Comparison of ENCODE assay signal across 34 cellular contexts in the genomic region with DNA sequence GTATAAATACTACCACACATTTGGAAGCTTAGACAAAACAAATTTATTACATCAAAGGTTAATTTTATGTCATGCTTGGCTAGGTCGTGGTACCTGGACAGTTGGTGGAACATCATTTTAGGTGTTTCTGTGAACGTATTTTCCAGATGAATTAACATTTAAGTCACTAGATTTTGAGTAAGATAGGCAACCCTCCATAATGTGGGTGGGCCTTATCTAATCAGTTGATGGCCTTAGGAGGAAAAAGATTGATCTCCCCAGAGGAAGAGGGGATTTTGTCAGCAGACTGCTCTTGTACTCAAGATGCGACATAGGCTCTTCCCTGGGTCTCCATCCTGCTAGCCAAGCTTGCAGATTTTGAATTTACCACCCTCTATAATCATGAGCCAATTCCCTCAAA.
DNase-seq lines count a peak whose midpoint lies in the region; ATAC-seq, FAIRE-seq and TF ChIP-seq lines count a peak whose summit lies in the region.
"Had no signal": no experiment of that assay in that cellular context is flagged by ENCODE, and none has a peak within 500 bp of the region (broad histone marks: within the 10 kb centered on the region; RNA-seq: fewer than 3 reads in every experiment).

No MANE protein-coding gene starts in this region.

- H3K9me3 ChIP-seq in HEK293 (ENCODE audit: control insufficient read depth, insufficient read depth, low read depth, low read length) (no peaks in the 10 kb centered on the region), K562 (replicated peaks; ENCODE audit: control insufficient read depth, insufficient read depth, low read depth, low read length) (no peaks in the 10 kb centered on the region), H1 (ENCODE audit: insufficient read depth in 2 of 2, low read depth in 1 of 2, low read length in 1 of 2) (no peaks in the 10 kb centered on the region)
- no peaks in the 10 kb centered on the region for H3K9me3 ChIP-seq in CD4-positive, alpha-beta T cell (ENCODE audit: control insufficient read depth, low read length)
- H3K9me3 ChIP-seq: A549; BE2C; BLaER1; BLaER1 treated with 17β-estradiol and CSF1 and Interleukin-3, amounts not matched to agents 10 nM and 100 nM; Caco-2 had no signal

- no peaks in the 10 kb centered on the region for H3K4me1 Mint-ChIP-seq in CD4-positive, alpha-beta T cell (ENCODE audit: low read depth)
- H3K4me1 Mint-ChIP-seq: B cell; CD14-positive monocyte; CD4-positive, alpha-beta memory T cell; CD4-positive, CD25-positive, alpha-beta regulatory T cell; CD8-positive, alpha-beta memory T cell had no signal

- no peak overlapping the region for H3K23ac ChIP-seq in H1 (ENCODE audit: insufficient read length)

- DNase-seq in K562 (ENCODE audit: extremely low read depth in 1 of 4, low spot score in 3 of 4) (no peak), H1 (ENCODE audit: low read depth in 1 of 2, low spot score in 2 of 2) (no peak), NCI-H2081 (lab: John Stamatoyannopoulos, UW) (no peak)
- DNase-seq in CD4-positive, alpha-beta T cell: no peak
- DNase-seq in activated effector memory CD4-positive, alpha-beta T cell treated with Interleukin-2 at 50 U/mL for 16 hours: no peak
- DNase-seq: 8988T; ACHN; AML-193; BE2C; C1 segment of cervical spinal cord; Caco-2; Calu3; CD4-positive, alpha-beta memory T cell; CD4-positive, CD25-positive, alpha-beta regulatory T cell; CD8-positive, alpha-beta memory T cell; CD8-positive, alpha-beta T cell; COR-L47; DMS 273 treated with DMSO at 0.1 percent for 48 hours; DMS153; DMS53; DMS79; DMS79 treated with DMSO at 0.1 percent for 48 hours; DND-41; EL had no signal

- H3K36me3 Mint-ChIP-seq in CD4-positive, alpha-beta T cell (ENCODE audit: low read depth): no peaks in the 10 kb centered on the region
- H3K36me3 Mint-ChIP-seq: CD14-positive monocyte; CD4-positive, alpha-beta memory T cell; CD4-positive, CD25-positive, alpha-beta regulatory T cell; CD8-positive, alpha-beta memory T cell; CD8-positive, alpha-beta T cell had no signal

- no peak overlapping the region for H2BK15ac ChIP-seq in H1 (ENCODE audit: low read length)

- H4K5ac ChIP-seq in H1 (ENCODE audit: insufficient read length, low read depth, low read length): no peak overlapping the region

- H3K9me1 ChIP-seq in K562 (ENCODE audit: control insufficient read depth, insufficient read depth, low read length): no peaks in the 10 kb centered on the region

- ATAC-seq in K562: no peak
- ATAC-seq in CD4-positive, alpha-beta T cell (ENCODE audit: poor library complexity): no peak
- ATAC-seq: A549; CD8-positive, alpha-beta T cell had no signal

- no peak overlapping the region for H2AFZ ChIP-seq in K562 (ENCODE audit: low read depth, low read length)
- no peak overlapping the region for H2AFZ ChIP-seq in H1 (ENCODE audit: low read length)

- intact Hi-C loops in K562 (cut with micrococcal nuclease): no loop called here
- intact Hi-C loops in CD4-positive, alpha-beta T cell (cut with DNase I, micrococcal nuclease): no loop called here

- TF ChIP-seq POLR2A in K562 (conservative IDR thresholded peaks at IDR 0.05): no peak
- no peak for TF ChIP-seq POLR2A in H1 (IDR thresholded peaks at IDR 0.05; ENCODE audit: control extremely low read depth in 1 of 2, low read depth in 2 of 2, low read length in 2 of 2)

- no peak overlapping the region for H3K18ac ChIP-seq in H1 (ENCODE audit: extremely low read depth, low read length)

- CTCF ChIA-PET in HEK293 (lab: Yijun Ruan, JAX): no interaction called here
- CTCF ChIA-PET in K562 (lab: Yijun Ruan, JAX; ENCODE audit: low intra/inter-chr PET ratio): no interaction called here
- CTCF ChIA-PET in H1 (lab: Charles Lee; ENCODE audit: partially characterized antibody): interaction anchor here (1.4 to 1.6 kb wide), 2 partner anchors 13 to 15 kb away, joined by 5 to 7 read pairs; no protein-coding TSS in a partner anchor
- CTCF ChIA-PET in CD4-positive, alpha-beta T cell (lab: Charles Lee): no interaction called here

- 0% methylated on average over 3 of the region's 3 CpGs for WGBS in K562 (ENCODE audit: insufficient coverage, low coverage, missing lambda C conversion rate)
- WGBS in H1 (ENCODE audit: extremely low coverage in 1 of 2, insufficient coverage in 1 of 2, insufficient read length in 1 of 2, insufficient replicate concordance in 2 of 2, low coverage in 1 of 2, low lambda C conversion rate in 2 of 2, missing lambda C conversion rate in 1 of 2), 2 experiments: 77% methylated on average over 3 of the region's 3 CpGs; no CpG with 5 or more reads in 1 of the 2 experiments

- no peaks in the 10 kb centered on the region for H3K27me3 Mint-ChIP-seq in CD4-positive, alpha-beta T cell
- H3K27me3 Mint-ChIP-seq: B cell; CD4-positive, alpha-beta memory T cell; CD4-positive, CD25-positive, alpha-beta regulatory T cell had no signal

- no peak overlapping the region for H3K4ac ChIP-seq in H1 (replicated peaks; ENCODE audit: insufficient read length, low read depth, low read length)

- H4K20me1 ChIP-seq in K562 (replicated peaks; ENCODE audit: control insufficient read depth, insufficient read depth, low read length) (no peaks in the 10 kb centered on the region), H1 (replicated peaks in 1 of 2; ENCODE audit: control insufficient read depth in 1 of 2, insufficient read depth in 2 of 2, low read length in 2 of 2) (no peaks in the 10 kb centered on the region)
- H4K20me1 ChIP-seq: BLaER1; BLaER1 treated with 17β-estradiol and CSF1 and Interleukin-3, amounts not matched to agents 10 nM and 100 nM had no signal

- H2BK20ac ChIP-seq in H1 (ENCODE audit: low read length): no peak overlapping the region

- peaks cover 8% of the 10 kb centered on the region for H3K9me3 Mint-ChIP-seq in CD4-positive, alpha-beta T cell

- no peaks in the 10 kb centered on the region for H3K79me1 ChIP-seq in H1 (ENCODE audit: low read depth, low read length)

- H3K27ac ChIP-seq in HEK293 (ENCODE audit: extremely low read depth, low read depth, low read length) (no peak overlapping the region), K562 (ENCODE audit: extremely low read depth, low read depth, low read length) (no peak overlapping the region), H1 (ENCODE audit: low read depth, low read length) (no peak overlapping the region)
- H3K27ac ChIP-seq in CD4-positive, alpha-beta T cell (ENCODE audit: low read depth, low read length): no peak overlapping the region
- H3K27ac ChIP-seq: 22Rv1; A549; BLaER1; BLaER1 treated with 17β-estradiol and CSF1 and Interleukin-3, amounts not matched to agents 10 nM and 100 nM; C4-2B had no signal

- no peak for FAIRE-seq in K562 (lab: Jason Lieb, UNC)
- FAIRE-seq in H1 (lab: Jason Lieb, UNC): no peak
- FAIRE-seq: A204.1, A549, D721Med had no signal

- H3K23me2 ChIP-seq in H1 (ENCODE audit: low read depth, low read length): no peaks in the 10 kb centered on the region

- H4K8ac ChIP-seq in H1 (ENCODE audit: extremely low read depth, insufficient read depth, low read length): no peak overlapping the region

- H3K4me2 ChIP-seq in K562 (ENCODE audit: insufficient read depth, low read length) (no peak overlapping the region), H1 (ENCODE audit: insufficient read depth in 1 of 2, low read depth in 2 of 2, low read length in 2 of 2) (no peak overlapping the region)
- H3K4me2 ChIP-seq: A549; BLaER1; BLaER1 treated with 17β-estradiol and CSF1 and Interleukin-3, amounts not matched to agents 10 nM and 100 nM had no signal

- TF ChIP-seq CTCF in HEK293 (tag by site-specific recombination; IDR thresholded peaks at IDR 0.05): no peak
- TF ChIP-seq CTCF in K562 (IDR thresholded peaks at IDR 0.05 in 2 of 3, conservative IDR thresholded peaks at IDR 0.05 in 1 of 3; ENCODE audit: insufficient read depth in 2 of 3, low read depth in 1 of 3, low read length in 3 of 3): no peak
- no peak for TF ChIP-seq CTCF in H1 (IDR thresholded peaks at IDR 0.05; ENCODE audit: control extremely low read depth in 1 of 3, insufficient read depth in 1 of 3, low read depth in 1 of 3, low read length in 3 of 3)
- no peak for TF ChIP-seq CTCF in CD4-positive, alpha-beta T cell (IDR thresholded peaks at IDR 0.05)

- no peak overlapping the region for H3K27ac Mint-ChIP-seq in CD4-positive, alpha-beta T cell
- H3K27ac Mint-ChIP-seq: B cell; CD14-positive monocyte; CD4-positive, alpha-beta memory T cell; CD4-positive, CD25-positive, alpha-beta regulatory T cell; CD8-positive, alpha-beta memory T cell; CD8-positive, alpha-beta T cell had no signal

- no peak for TF ChIP-seq EP300 in K562 (IDR thresholded peaks at IDR 0.05; ENCODE audit: low read length)
- TF ChIP-seq EP300 in H1 (IDR thresholded peaks at IDR 0.05; ENCODE audit: borderline replicate concordance in 1 of 2, low read depth in 2 of 2, low read length in 2 of 2): no peak

- POLR2A ChIA-PET in HEK293 (lab: Yijun Ruan, JAX): no interaction called here
- POLR2A ChIA-PET in K562 (lab: Yijun Ruan, JAX): no interaction called here
- POLR2A ChIA-PET in H1 (lab: Charles Lee; ENCODE audit: partially characterized antibody): no interaction called here
- POLR2A ChIA-PET in CD4-positive, alpha-beta T cell (lab: Charles Lee): no interaction called here

- H2AK5ac ChIP-seq in H1 (ENCODE audit: low read depth, low read length): no peak overlapping the region

- no peaks in the 10 kb centered on the region for H3K36me3 ChIP-seq in HEK293 (ENCODE audit: control insufficient read depth in 2 of 2, insufficient read depth in 1 of 2, low read length in 2 of 2)
- H3K36me3 ChIP-seq in K562 (ENCODE audit: control insufficient read depth, insufficient read depth, low read length): no peaks in the 10 kb centered on the region
- H3K36me3 ChIP-seq in H1 (ENCODE audit: control insufficient read depth in 2 of 4, insufficient read depth in 4 of 4, low read length in 3 of 4): no peaks in the 10 kb centered on the region
- H3K36me3 ChIP-seq: BE2C; BLaER1; BLaER1 treated with 17β-estradiol and CSF1 and Interleukin-3, amounts not matched to agents 10 nM and 100 nM had no signal

- no peak overlapping the region for H4K91ac ChIP-seq in H1 (replicated peaks; ENCODE audit: insufficient read length, low read length)

- in situ Hi-C loops in K562 (cut with MboI): no loop called here

- H3K56ac ChIP-seq in H1 (replicated peaks; ENCODE audit: insufficient read length, low read depth, low read length): no peak overlapping the region

- H2BK120ac ChIP-seq in H1 (replicated peaks; ENCODE audit: low read depth, low read length): no peak overlapping the region

- H3K4me1 ChIP-seq in HEK293 (ENCODE audit: control insufficient read depth, insufficient read depth, low read length) (no peaks in the 10 kb centered on the region), K562 (replicated peaks in 1 of 2; ENCODE audit: control insufficient read depth in 2 of 2, insufficient read depth in 2 of 2, low read length in 2 of 2) (no peaks in the 10 kb centered on the region), H1 (replicated peaks in 1 of 4; ENCODE audit: control insufficient read depth in 3 of 4, insufficient read depth in 4 of 4, low read length in 3 of 4) (peaks cover 0 to 6% (median 4%) of the 10 kb centered on the region in 4 experiments; a peak in 4 of 7 replicates)
- H3K4me1 ChIP-seq: A549; BE2C; BLaER1; BLaER1 treated with 17β-estradiol and CSF1 and Interleukin-3, amounts not matched to agents 10 nM and 100 nM; Caco-2 had no signal

- no TSS peak for BruUV-seq in K562 (replicated peaks; lab: Mats Ljungman, UMichigan)

- H3K27me3 ChIP-seq in K562 (ENCODE audit: control insufficient read depth in 2 of 2, insufficient read depth in 2 of 2, low read length in 2 of 2) (no peaks in the 10 kb centered on the region), H1 (replicated peaks in 1 of 4; ENCODE audit: control insufficient read depth in 3 of 4, extremely low read depth in 1 of 4, insufficient read depth in 3 of 4, low read length in 3 of 4) (no peaks in the 10 kb centered on the region)
- no peaks in the 10 kb centered on the region for H3K27me3 ChIP-seq in CD4-positive, alpha-beta T cell (ENCODE audit: control insufficient read depth, insufficient read depth, low read length)
- H3K27me3 ChIP-seq: BE2C; BLaER1; BLaER1 treated with 17β-estradiol and CSF1 and Interleukin-3, amounts not matched to agents 10 nM and 100 nM had no signal

- H3K4me3 Mint-ChIP-seq in CD4-positive, alpha-beta T cell: no peak overlapping the region
- H3K4me3 Mint-ChIP-seq: B cell; CD14-positive monocyte; CD4-positive, alpha-beta memory T cell; CD4-positive, CD25-positive, alpha-beta regulatory T cell; CD8-positive, alpha-beta memory T cell; CD8-positive, alpha-beta T cell had no signal

- no peak overlapping the region for H2BK12ac ChIP-seq in H1 (ENCODE audit: low read depth, low read length)

- H3K9ac ChIP-seq in K562 (ENCODE audit: insufficient read depth in 1 of 2, low read depth in 2 of 2, low read length in 2 of 2) (no peak overlapping the region), H1 (replicated peaks in 1 of 4; ENCODE audit: extremely low read depth in 1 of 4, low read depth in 3 of 4, low read length in 3 of 4) (no peak overlapping the region)
- H3K9ac ChIP-seq: BLaER1; BLaER1 treated with 17β-estradiol and CSF1 and Interleukin-3, amounts not matched to agents 10 nM and 100 nM had no signal

- H2BK5ac ChIP-seq in H1 (ENCODE audit: low read depth, low read length): no peak overlapping the region

- H3K4me3 ChIP-seq in HEK293 (ENCODE audit: low read depth, low read length): no peak overlapping the region
- no peak overlapping the region for H3K4me3 ChIP-seq in K562
- no peak overlapping the region for H3K4me3 ChIP-seq in H1 (ENCODE audit: extremely low read depth in 1 of 4, insufficient read depth in 2 of 4, low read depth in 3 of 4, low read length in 4 of 4)
- H3K4me3 ChIP-seq: A549; BLaER1; BLaER1 treated with 17β-estradiol and CSF1 and Interleukin-3, amounts not matched to agents 10 nM and 100 nM had no signal

- no peaks in the 10 kb centered on the region for H3K79me2 ChIP-seq in K562 (ENCODE audit: control insufficient read depth, insufficient read depth, low read length)
- no peaks in the 10 kb centered on the region for H3K79me2 ChIP-seq in H1 (ENCODE audit: control insufficient read depth in 1 of 2, insufficient read depth in 2 of 2, low read length in 2 of 2)

- no peak overlapping the region for H3K14ac ChIP-seq in H1 (ENCODE audit: insufficient read length)

- TF ChIP-seq RAD21 in K562 (CRISPR knock-in tag; conservative IDR thresholded peaks at IDR 0.05 in 1 of 2, IDR thresholded peaks at IDR 0.05 in 1 of 2) (no peak), H1 (IDR thresholded peaks at IDR 0.05 in 1 of 2, conservative IDR thresholded peaks at IDR 0.05 in 1 of 2; ENCODE audit: low read depth in 2 of 2, low read length in 2 of 2) (no peak)
